Comparison of ENCODE assay signal across 33 cellular contexts in the genomic region with DNA sequence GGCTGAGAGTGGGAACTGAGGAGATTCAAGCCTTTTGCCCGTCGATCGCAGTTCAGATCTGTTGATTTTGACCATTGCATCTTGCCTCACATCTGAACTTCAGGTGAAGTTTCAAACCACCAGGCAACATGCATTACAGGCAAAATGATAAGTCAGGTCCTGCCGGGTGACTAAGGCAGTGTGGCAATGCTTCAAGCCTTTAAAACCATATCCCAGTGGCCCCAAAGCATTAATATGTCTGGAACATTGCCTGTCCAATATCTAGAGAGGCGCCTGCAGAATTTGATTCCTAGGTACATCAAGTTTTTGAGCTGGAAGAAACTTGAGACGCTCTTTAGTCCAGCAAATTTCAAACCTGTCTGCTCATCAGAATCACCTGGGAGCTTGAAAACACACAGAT.
"Had no signal": no experiment of that assay in that cellular context is flagged by ENCODE, and none has a peak within 500 bp of the region (broad histone marks: within the 10 kb centered on the region; RNA-seq: fewer than 3 reads in every experiment).

No MANE protein-coding gene starts in this region.

- H3K4me2 ChIP-seq: KMS-11 had no signal

- FAIRE-seq: TTC549 had no signal

- ATAC-seq: Panc1, Right ventricle myocardium inferior, T-cell had no signal

- H3K27me3 ChIP-seq: MG63 had no signal

- H3K4me3 Mint-ChIP-seq: activated B cell treated with CpG ODN at 0.5 μM for 24 hours; activated CD4-positive, alpha-beta memory T cell treated with anti-CD3 and anti-CD28 coated beads for 36 hours; activated CD4-positive, alpha-beta T cell treated with anti-CD3 and anti-CD28 coated beads, Interleukin-2, amount 10 ng/mL, durations not matched to agents 7 days and 5 days; activated naive CD4-positive, alpha-beta T cell treated with anti-CD3 and anti-CD28 coated beads, Interleukin-2, amount 10 ng/mL, durations not matched to agents 7 days and 5 days; activated naive CD8-positive, alpha-beta T cell treated with anti-CD3 and anti-CD28 coated beads for 36 hours; T-cell had no signal

- H3K36me3 Mint-ChIP-seq: activated CD4-positive, alpha-beta memory T cell treated with anti-CD3 and anti-CD28 coated beads for 36 hours; activated naive CD4-positive, alpha-beta T cell treated with anti-CD3 and anti-CD28 coated beads, Interleukin-2, amount 10 ng/mL, durations not matched to agents 7 days and 5 days; T-cell had no signal

- H3K4me3 ChIP-seq: MG63, SK-N-MC had no signal

- H3K9me3 ChIP-seq: MG63 had no signal

- H3K27me3 Mint-ChIP-seq: activated CD4-positive, alpha-beta memory T cell treated with anti-CD3 and anti-CD28 coated beads for 36 hours; T-cell had no signal

- H3K27ac ChIP-seq: KMS-11, SK-N-MC had no signal

- H3K36me3 ChIP-seq: MG63 had no signal

- DNase-seq: activated B cell treated with CpG ODN at 0.5 μM for 24 hours; activated CD4-positive, alpha-beta memory T cell treated with anti-CD3 and anti-CD28 coated beads for 36 hours; activated CD4-positive, alpha-beta T cell treated with anti-CD3 and anti-CD28 coated beads, Interleukin-2, amount 10 ng/mL, durations not matched to agents 7 days and 5 days; activated CD8-positive, alpha-beta memory T cell treated with anti-CD3 and anti-CD28 coated beads for 24 hours; activated gamma-delta T cell treated with Interleukin-2 at 50 U/mL for 16 hours; activated naive CD4-positive, alpha-beta T cell treated with anti-CD3 and anti-CD28 coated beads, Interleukin-2, amount 10 ng/mL, durations not matched to agents 7 days and 5 days; activated naive CD8-positive, alpha-beta T cell treated with anti-CD3 and anti-CD28 coated beads for 36 hours; activated T-cell treated with anti-CD3 and anti-CD28 coated beads for 4 hours; activated T-cell treated with anti-CD3 and anti-CD28 coated beads, Interleukin-2, amount 50 U/mL, for 48 hours; cerebellar nuclear complex; MG63; NCI-H1092 treated with DMSO at 0.1 percent for 48 hours; NCI-H1417 treated with DMSO at 0.1 percent for 48 hours; NCI-H1694; NCI-H2029; NCI-H2107; NCI-H2171 treated with DMSO at 0.1 percent for 48 hours; NCI-H226; NCI-H510A; NCI-H526 treated with DMSO at 0.1 percent for 48 hours; NCI-H82; NK-92 treated with Interleukin-12 subunit alpha and Interleukin-12 subunit beta, amount 100 ng/mL, for 24 hours; OCI-M1; RPMI8226; T-cell; T-helper 2 cell; T1000 had no signal

- H3K9ac ChIP-seq: KMS-11 had no signal

- H3K9me3 Mint-ChIP-seq: activated B cell treated with CpG ODN at 0.5 μM for 24 hours; activated CD4-positive, alpha-beta memory T cell treated with anti-CD3 and anti-CD28 coated beads for 36 hours; activated CD4-positive, alpha-beta T cell treated with anti-CD3 and anti-CD28 coated beads, Interleukin-2, amount 10 ng/mL, durations not matched to agents 7 days and 5 days; activated naive CD4-positive, alpha-beta T cell treated with anti-CD3 and anti-CD28 coated beads, Interleukin-2, amount 10 ng/mL, durations not matched to agents 7 days and 5 days; activated naive CD8-positive, alpha-beta T cell treated with anti-CD3 and anti-CD28 coated beads for 36 hours; activated T-helper 2 cell treated with anti-CD3 and anti-CD28 coated beads, Interferon-gamma antibody, Interleukin-2, Interleukin-4, amounts not matched to agents 10 μg/mL and 5 μg/mL and 100 μg/mL, durations not matched to agents 14 hours and 24 hours and 36 hours; T-cell had no signal

- H3K27ac Mint-ChIP-seq: activated B cell treated with CpG ODN at 0.5 μM for 24 hours; activated CD4-positive, alpha-beta memory T cell treated with anti-CD3 and anti-CD28 coated beads for 36 hours; activated CD4-positive, alpha-beta T cell treated with anti-CD3 and anti-CD28 coated beads, Interleukin-2, amount 10 ng/mL, durations not matched to agents 7 days and 5 days; activated naive CD4-positive, alpha-beta T cell treated with anti-CD3 and anti-CD28 coated beads, Interleukin-2, amount 10 ng/mL, durations not matched to agents 7 days and 5 days; activated naive CD8-positive, alpha-beta T cell treated with anti-CD3 and anti-CD28 coated beads for 36 hours; activated T-helper 2 cell treated with anti-CD3 and anti-CD28 coated beads, Interferon-gamma antibody, Interleukin-2, Interleukin-4, amounts not matched to agents 10 μg/mL and 5 μg/mL and 100 μg/mL, durations not matched to agents 14 hours and 24 hours and 36 hours; T-cell had no signal
